12 cellular contexts compared by ENCODE assay signal in genomic region chr2:47086571-47086970, GRCh38.
A peak's percentile ranks its signal among the peaks of the same experiment; 100 is the strongest.
DNase-seq lines count a peak whose midpoint lies in the region; ATAC-seq, FAIRE-seq and TF ChIP-seq lines count a peak whose summit lies in the region.
"Had no signal": no experiment of that assay in that cellular context is flagged by ENCODE, and none has a peak within 500 bp of the region (broad histone marks: within the 10 kb centered on the region; RNA-seq: fewer than 3 reads in every experiment).

No MANE protein-coding gene starts in this region.

- peak overlapping the region; percentile 57 for H2AFZ ChIP-seq in GM23248
- H2AFZ ChIP-seq in mesenchymal stem cell (ENCODE audit: low read depth, low read length): no peak overlapping the region

- no peak for TF ChIP-seq CTCF in adrenal gland (IDR thresholded peaks at IDR 0.05)

- H3K4ac ChIP-seq in mesenchymal stem cell (ENCODE audit: low read depth in 1 of 2, low read length in 2 of 2): no peak overlapping the region

- no peak for FAIRE-seq in frontal cortex (lab: Jason Lieb, UNC)

- no peak overlapping the region for H4K8ac ChIP-seq in mesenchymal stem cell (ENCODE audit: low read length)

- H3K18ac ChIP-seq in mesenchymal stem cell (ENCODE audit: low read depth in 1 of 2, low read length in 2 of 2): peak overlapping the region in 1 of 2 experiments; percentile 49

- H3K14ac ChIP-seq in mesenchymal stem cell (ENCODE audit: low read length in 2 of 2): no peak overlapping the region

- H3K36me3 ChIP-seq in GM23248 (ENCODE audit: low read depth): no peaks in the 10 kb centered on the region
- no peaks in the 10 kb centered on the region for H3K36me3 ChIP-seq in adrenal gland (replicated peaks in 1 of 2)
- H3K36me3 ChIP-seq in mesenchymal stem cell (ENCODE audit: control insufficient read depth in 1 of 2, insufficient read depth in 2 of 2, low read depth in 1 of 2, low read length in 2 of 2): peaks cover 0 to 2% of the 10 kb centered on the region in 2 experiments
- no peaks in the 10 kb centered on the region for H3K36me3 ChIP-seq in subcutaneous abdominal adipose tissue (ENCODE audit: control insufficient read depth in 5 of 5, insufficient read depth in 5 of 5, low read length in 5 of 5)
- H3K36me3 ChIP-seq: HAP-1 had no signal

- in situ Hi-C loops in GM23248 (cut with MboI): no loop called here

- H3K9ac ChIP-seq in GM23248 (no peak overlapping the region), mesenchymal stem cell (ENCODE audit: low read length) (no peak overlapping the region), subcutaneous abdominal adipose tissue (ENCODE audit: low read length in 5 of 5) (peak overlapping the region in 1 of 5 donors; percentile 38)

- DNase-seq in GM23248: peak; percentile 60
- peak in 4 of 7 donors; percentile 51 to 93 (median 54) for DNase-seq in adrenal gland
- peak; percentile 81 for DNase-seq in mesenchymal stem cell
- no peak for DNase-seq in frontal cortex (ENCODE audit: low spot score in 2 of 2)
- DNase-seq in EL: no peak
- DNase-seq: activated CD4-positive, alpha-beta T cell treated with anti-CD3 and anti-CD28 coated beads for 48 hours; CD8-positive, alpha-beta T cell; stimulated activated CD4-positive, alpha-beta T cell treated with anti-CD3 and anti-CD28 coated beads, Interleukin-4, amount 100 ng/mL, for 1 hour had no signal

- H3K9me2 ChIP-seq in GM23248 (ENCODE audit: insufficient read depth): no peaks in the 10 kb centered on the region

- no peak overlapping the region for H2BK120ac ChIP-seq in mesenchymal stem cell (ENCODE audit: low read depth, low read length)

- no peaks in the 10 kb centered on the region for H3K27me3 ChIP-seq in GM23248 (replicated peaks; ENCODE audit: insufficient read depth)
- H3K27me3 ChIP-seq in adrenal gland: no peaks in the 10 kb centered on the region
- no peaks in the 10 kb centered on the region for H3K27me3 ChIP-seq in mesenchymal stem cell (ENCODE audit: control insufficient read depth in 1 of 2, insufficient read depth in 1 of 2, low read length in 2 of 2)
- H3K27me3 ChIP-seq in subcutaneous abdominal adipose tissue (ENCODE audit: control insufficient read depth in 5 of 5, insufficient read depth in 4 of 5, low read length in 5 of 5): no peaks in the 10 kb centered on the region

- no peak overlapping the region for H4K91ac ChIP-seq in mesenchymal stem cell (ENCODE audit: low read length)

- no peaks in the 10 kb centered on the region for H4K20me1 ChIP-seq in GM23248 (ENCODE audit: insufficient read depth)

- WGBS in GM23248 (ENCODE audit: low coverage in 1 of 2, low lambda C conversion rate in 2 of 2, missing lambda C conversion rate in 2 of 2), 2 experiments: 38 to 45% methylated on average over 6 of the region's 6 CpGs
- 41 to 51% (median 44%) methylated on average over 6 of the region's 6 CpGs for WGBS in adrenal gland, 4 donors
- 17% methylated on average over 6 of the region's 6 CpGs for WGBS in mesenchymal stem cell

- no peak overlapping the region for H2AK5ac ChIP-seq in mesenchymal stem cell (ENCODE audit: low read length, severe bottlenecking)

- H3K9me3 ChIP-seq in GM23248 (ENCODE audit: low read depth) (no peaks in the 10 kb centered on the region), adrenal gland (replicated peaks in 1 of 3) (no peaks in the 10 kb centered on the region), mesenchymal stem cell (ENCODE audit: control insufficient read depth, low read length) (no peaks in the 10 kb centered on the region), subcutaneous abdominal adipose tissue (ENCODE audit: control insufficient read depth in 5 of 5, low read length in 5 of 5) (no peaks in the 10 kb centered on the region)
- H3K9me3 ChIP-seq: HAP-1 had no signal

- no peak overlapping the region for H3K4me3 ChIP-seq in GM23248
- H3K4me3 ChIP-seq in adrenal gland: no peak overlapping the region
- H3K4me3 ChIP-seq in mesenchymal stem cell (ENCODE audit: insufficient read depth in 1 of 2, low read depth in 1 of 2, low read length in 2 of 2): no peak overlapping the region
- H3K4me3 ChIP-seq in subcutaneous abdominal adipose tissue (ENCODE audit: low read depth in 1 of 5, low read length in 5 of 5): peak overlapping the region in 1 of 5 donors; percentile 33
- H3K4me3 ChIP-seq: HAP-1 had no signal

- H2BK5ac ChIP-seq in mesenchymal stem cell (ENCODE audit: low read depth, low read length, poor library complexity, severe bottlenecking): no peak overlapping the region

- peaks cover 32% of the 10 kb centered on the region for H3K4me1 ChIP-seq in GM23248 (ENCODE audit: insufficient read depth)
- H3K4me1 ChIP-seq in adrenal gland (replicated peaks in 1 of 2): peaks cover 5 to 63% of the 10 kb centered on the region in 2 donors
- peaks cover 19% of the 10 kb centered on the region for H3K4me1 ChIP-seq in mesenchymal stem cell (ENCODE audit: control insufficient read depth, insufficient read depth, low read depth, low read length)
- H3K4me1 ChIP-seq in subcutaneous abdominal adipose tissue (ENCODE audit: control insufficient read depth in 5 of 5, insufficient read depth in 5 of 5, low read length in 5 of 5): peaks cover 21 to 82% (median 56%) of the 10 kb centered on the region in 5 donors

- H2BK12ac ChIP-seq in mesenchymal stem cell (ENCODE audit: low read length in 2 of 2): peak overlapping the region; percentile 21 to 87

- H3K23ac ChIP-seq in mesenchymal stem cell (ENCODE audit: low read length in 2 of 2): no peak overlapping the region

- H3F3A ChIP-seq in GM23248 (ENCODE audit: insufficient read depth): no peaks in the 10 kb centered on the region; the same call in 1 of the 2 replicates

- H2BK15ac ChIP-seq in mesenchymal stem cell (ENCODE audit: low read depth, poor library complexity, severe bottlenecking): no peak overlapping the region

- H3K4me2 ChIP-seq in GM23248 (ENCODE audit: unreplicated experiment): no peak overlapping the region
- H3K4me2 ChIP-seq in mesenchymal stem cell (ENCODE audit: low read length, poor library complexity, severe bottlenecking): no peak overlapping the region

- intact Hi-C loops in adrenal gland (cut with DNase I): no loop called here

- no peak for ATAC-seq in esophagus mucosa
- ATAC-seq: CD8-positive, alpha-beta T cell; stimulated activated memory B cell treated with anti-CD40 and anti-IgM and Interleukin-4, amounts not matched to agents 10 μg/mL and 1 μg/mL and 100 μg/mL, for 72 hours had no signal

- H3K79me1 ChIP-seq in mesenchymal stem cell (replicated peaks; ENCODE audit: low read length, poor library complexity, severe bottlenecking): no peaks in the 10 kb centered on the region

- no peaks in the 10 kb centered on the region for H3K79me2 ChIP-seq in GM23248 (ENCODE audit: insufficient read depth)

- TF ChIP-seq POLR2A in adrenal gland (IDR thresholded peaks at IDR 0.05): no peak

- H3K27ac ChIP-seq in GM23248 (no peak overlapping the region), adrenal gland (peak overlapping the region in 4 of 5 donors; percentile 12 to 83 (median 62)), mesenchymal stem cell (ENCODE audit: low read length, poor library complexity, severe bottlenecking) (no peak overlapping the region), subcutaneous abdominal adipose tissue (ENCODE audit: low read depth, low read length) (peak overlapping the region; percentile 39)

Comparison
In these comparisons a context has a peak if more than half of its experiments do, and no peak if none do; other contexts are left out.
1. DNase-seq: peak in GM23248 (single experiment), adrenal gland (4 of 7) and mesenchymal stem cell (single experiment); none in frontal cortex (0 of 2) and EL (single experiment).
2. H3K27ac ChIP-seq: peak in adrenal gland (4 of 5) and subcutaneous abdominal adipose tissue (single experiment); none in GM23248 (single experiment) and mesenchymal stem cell (single experiment).